In genomic region chr6:163416640-163417253, GRCh38 we compare ENCODE assay signal across 8 cellular contexts. TPM values are rescaled to one million over a fixed set of nuclear protein-coding genes. Genes with fewer than 3 reads are reported as not detected.
DNase-seq lines count a peak whose midpoint lies in the region; ATAC-seq, FAIRE-seq and TF ChIP-seq lines count a peak whose summit lies in the region.

No MANE protein-coding gene starts in this region.

- intact Hi-C loops in ascending aorta (cut with DNase I) = loop anchor here (2.0 to 10.0 kb wide), 5 partner anchors 82 to 692 kb away; partner anchors contain the start of genes PACRG and PRKN

- H3K79me2 ChIP-seq in OCI-LY3 (ENCODE audit: low read length) = peaks cover 76% of the 10 kb centered on the region
- peaks cover 60% of the 10 kb centered on the region for H3K79me2 ChIP-seq in hepatocyte

- H3K4me2 ChIP-seq in OCI-LY3 (ENCODE audit: low read length) (peak overlapping the region; percentile 81), hepatocyte (peak overlapping the region; percentile 79)

- H4K20me1 ChIP-seq in OCI-LY3 (ENCODE audit: insufficient read depth, low read length) (peaks cover 54% of the 10 kb centered on the region), hepatocyte (ENCODE audit: insufficient read depth, poor library complexity, severe bottlenecking) (peaks cover 49% of the 10 kb centered on the region)

- 2% methylated on average over 10 of the region's 10 CpGs for WGBS in hepatocyte (ENCODE audit: low lambda C conversion rate, missing lambda C conversion rate)

- TF ChIP-seq POLR2A in GM12892 (IDR thresholded peaks at IDR 0.05; ENCODE audit: low read depth, low read length) = no peak

- peak; percentile 57 for FAIRE-seq in GM12892 (lab: Jason Lieb, UNC)

- H3K9me3 ChIP-seq in OCI-LY3 (ENCODE audit: insufficient read depth, low read length) = no peaks in the 10 kb centered on the region
- no peaks in the 10 kb centered on the region for H3K9me3 ChIP-seq in ascending aorta
- no peaks in the 10 kb centered on the region for H3K9me3 ChIP-seq in hepatocyte (ENCODE audit: low read depth)

- H3K27me3 ChIP-seq in OCI-LY3 (ENCODE audit: low read depth, low read length) = no peaks in the 10 kb centered on the region
- no peaks in the 10 kb centered on the region for H3K27me3 ChIP-seq in ascending aorta
- H3K27me3 ChIP-seq in hepatocyte = no peaks in the 10 kb centered on the region

- H3K36me3 ChIP-seq in OCI-LY3 (replicated peaks; ENCODE audit: low read depth, low read length) (no peaks in the 10 kb centered on the region), ascending aorta (no peaks in the 10 kb centered on the region), hepatocyte (replicated peaks; ENCODE audit: insufficient read depth, low read depth) (no peaks in the 10 kb centered on the region)

- H3K27ac ChIP-seq in OCI-LY3 (ENCODE audit: low read length) = peak overlapping the region; percentile 86
- peak overlapping the region; percentile 97 to 100 for H3K27ac ChIP-seq in ascending aorta
- peak overlapping the region; percentile 96 for H3K27ac ChIP-seq in hepatocyte

- TF ChIP-seq CTCF in OCI-LY3 (IDR thresholded peaks at IDR 0.05; ENCODE audit: low read depth, low read length) (peak; percentile 67), ascending aorta (IDR thresholded peaks at IDR 0.05) (peak; percentile 40 to 68 (median 53)), hepatocyte (IDR thresholded peaks at IDR 0.05; ENCODE audit: poor library complexity) (peak; percentile 68), retinal pigment epithelial cell (conservative IDR thresholded peaks at IDR 0.05; ENCODE audit: low read depth, low read length) (peak; percentile 58)

- H3K9ac ChIP-seq in OCI-LY3 (ENCODE audit: low read length) = peak overlapping the region; percentile 92

- peak; percentile 30 to 40 for DNase-seq in AML-193 (lab: John Stamatoyannopoulos, UW)
- DNase-seq in GM12892 (ENCODE audit: insufficient read length) = no peak
- DNase-seq in ascending aorta (ENCODE audit: low spot score in 2 of 2) = no peak
- DNase-seq in hepatocyte (ENCODE audit: low spot score) = peak; percentile 81
- peak; percentile 58 for DNase-seq in retinal pigment epithelial cell (ENCODE audit: low read depth)
- DNase-seq in islet precursor cell = no peak

- no peak for ATAC-seq in HG03342 (IDR thresholded peaks at IDR 0.05; ENCODE audit: unreplicated experiment)

- H3K4me3 ChIP-seq in OCI-LY3 (ENCODE audit: low read length) (peak overlapping the region; percentile 93), ascending aorta (peak overlapping the region; percentile 98 to 100), hepatocyte (peak overlapping the region; percentile 97), retinal pigment epithelial cell (ENCODE audit: low read length) (peak overlapping the region; percentile 95)

- no peaks in the 10 kb centered on the region for H3K9me2 ChIP-seq in hepatocyte (replicated peaks; ENCODE audit: insufficient read depth)

- peaks cover 44% of the 10 kb centered on the region for H3K4me1 ChIP-seq in OCI-LY3 (ENCODE audit: low read length)
- H3K4me1 ChIP-seq in ascending aorta = peaks cover 4 to 19% of the 10 kb centered on the region in 2 donors
- peaks cover 15% of the 10 kb centered on the region for H3K4me1 ChIP-seq in hepatocyte (ENCODE audit: insufficient read depth)

- H2AFZ ChIP-seq in OCI-LY3 (ENCODE audit: low read depth, low read length) (no peak overlapping the region), hepatocyte (peak overlapping the region; percentile 21)

RNA-seq across cellular contexts. Expression of gene QKI, which starts 2.2 kb away (rescaled TPM):
- polyA plus RNA-seq in GM12892 (2012; ENCODE audit: missing spikeins) = 27.7 TPM
- total RNA-seq in ascending aorta (91.0 TPM), hepatocyte (81.8 and 92.5 TPM in 2 replicates)
- polyA plus RNA-seq in hepatocyte = 38.0 and 42.2 TPM in 2 replicates

Comparison
In these comparisons a context has a peak if more than half of its experiments do, and no peak if none do; other contexts are left out.
1. DNase-seq: peak in AML-193 (2 of 2), hepatocyte (single experiment) and retinal pigment epithelial cell (single experiment); none in GM12892 (single experiment), ascending aorta (0 of 2) and islet precursor cell (single experiment).
2. Peak in every context shown above with its lines, with median percentiles within 50 percentile points of each other: H3K27ac ChIP-seq, H3K4me3 ChIP-seq and CTCF ChIP-seq.